In the genomic region with DNA sequence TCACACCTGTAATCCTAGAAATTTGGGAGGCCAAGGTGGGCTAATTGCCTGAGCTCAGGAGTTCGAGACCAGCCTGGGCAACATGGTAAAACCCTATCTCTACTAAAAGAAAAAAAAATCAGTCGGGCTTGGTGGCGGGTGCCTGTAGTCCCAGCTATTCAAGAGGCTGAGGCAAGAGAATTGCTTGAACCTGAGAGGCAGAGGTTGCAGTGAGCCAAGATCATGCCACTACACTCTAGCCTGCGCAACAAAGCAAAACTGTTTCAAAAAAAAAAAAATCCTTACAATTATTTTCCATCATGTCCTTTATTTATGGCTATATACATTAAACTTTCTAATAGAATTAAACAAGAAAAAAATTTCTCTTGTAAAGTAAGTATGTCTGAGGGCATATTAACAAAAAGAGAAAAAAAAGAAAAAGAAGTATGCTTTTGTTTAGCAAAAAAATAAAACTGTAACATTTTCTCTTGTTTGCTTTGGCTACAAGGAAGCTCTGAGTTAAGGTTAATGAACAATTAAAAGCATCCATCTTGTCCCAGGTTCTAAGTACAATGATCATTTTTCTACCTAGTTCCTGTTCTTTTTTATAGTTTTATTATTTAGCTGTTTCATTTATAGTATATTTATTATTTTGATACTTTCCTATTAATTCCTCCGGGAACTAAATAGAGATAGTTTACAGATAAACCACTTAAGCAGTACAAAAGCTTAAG, we compare ENCODE assay signal across 35 cellular contexts.
"Had no signal": no experiment of that assay in that cellular context is flagged by ENCODE, and none has a peak within 500 bp of the region (broad histone marks: within the 10 kb centered on the region; RNA-seq: fewer than 3 reads in every experiment).

No MANE protein-coding gene starts in this region.

- ATAC-seq: PC-3 had no signal

- H3K4me3 Mint-ChIP-seq: activated CD4-positive, alpha-beta memory T cell treated with anti-CD3 and anti-CD28 coated beads, Interleukin-2, amount 10 ng/mL, durations not matched to agents 7 days and 5 days; activated naive CD4-positive, alpha-beta T cell treated with anti-CD3 and anti-CD28 coated beads, Interleukin-2, amount 50 U/mL, for 24 hours; activated naive CD8-positive, alpha-beta T cell treated with anti-CD3 and anti-CD28 coated beads, Interleukin-2, amount 10 ng/mL, durations not matched to agents 7 days and 5 days; activated T-cell treated with anti-CD3 and anti-CD28 coated beads, Interleukin-2, amount 50 U/mL, for 24 hours had no signal

- H3K27me3 ChIP-seq: ascending aorta, cardiac muscle cell, Peyer's patch, SJSA1 had no signal

- H3K27ac Mint-ChIP-seq: activated CD4-positive, alpha-beta memory T cell treated with anti-CD3 and anti-CD28 coated beads, Interleukin-2, amount 10 ng/mL, durations not matched to agents 7 days and 5 days; activated naive CD4-positive, alpha-beta T cell treated with anti-CD3 and anti-CD28 coated beads, Interleukin-2, amount 50 U/mL, for 24 hours; activated naive CD8-positive, alpha-beta T cell treated with anti-CD3 and anti-CD28 coated beads, Interleukin-2, amount 10 ng/mL, durations not matched to agents 7 days and 5 days; activated T-cell treated with anti-CD3 and anti-CD28 coated beads, Interleukin-2, amount 50 U/mL, for 24 hours; activated T-helper 2 cell treated with anti-CD3 and anti-CD28 coated beads, Interferon-gamma antibody, Interleukin-2, Interleukin-4, amounts not matched to agents 10 μg/mL and 5 μg/mL and 100 μg/mL, durations not matched to agents 14 hours and 24 hours and 36 hours had no signal

- H3K27me3 Mint-ChIP-seq: activated CD4-positive, alpha-beta memory T cell treated with anti-CD3 and anti-CD28 coated beads, Interleukin-2, amount 10 ng/mL, durations not matched to agents 7 days and 5 days; activated naive CD4-positive, alpha-beta T cell treated with anti-CD3 and anti-CD28 coated beads, Interleukin-2, amount 50 U/mL, for 24 hours; activated naive CD8-positive, alpha-beta T cell treated with anti-CD3 and anti-CD28 coated beads, Interleukin-2, amount 10 ng/mL, durations not matched to agents 7 days and 5 days; activated T-cell treated with anti-CD3 and anti-CD28 coated beads, Interleukin-2, amount 50 U/mL, for 24 hours had no signal

- H3K4me1 ChIP-seq: ascending aorta, Peyer's patch, SJSA1 had no signal

- H3K4me3 ChIP-seq: ascending aorta, cardiac muscle cell, Peyer's patch, SJSA1 had no signal

- DNase-seq: activated CD4-positive, alpha-beta memory T cell treated with anti-CD3 and anti-CD28 coated beads, Interleukin-2, amount 10 ng/mL, durations not matched to agents 7 days and 5 days; activated CD4-positive, alpha-beta T cell treated with anti-CD3 and anti-CD28 coated beads for 1 hour; activated CD4-positive, alpha-beta T cell treated with anti-CD3 and anti-CD28 coated beads for 48 hours; activated CD4-positive, CD25-positive, alpha-beta regulatory T cell; activated gamma-delta T cell; activated naive CD4-positive, alpha-beta T cell treated with Interleukin-2 at 50 U/mL for 16 hours; activated naive CD8-positive, alpha-beta T cell treated with anti-CD3 and anti-CD28 coated beads, Interleukin-2, amount 10 ng/mL, durations not matched to agents 7 days and 5 days; activated T-cell treated with anti-CD3 and anti-CD28 coated beads, Interleukin-2, amount 50 U/mL, for 24 hours; amygdala; MM.1S; MV-4-11; NCI-H1092; NCI-H1436 treated with DMSO at 0.1 percent for 48 hours; NCI-H1694 treated with DMSO at 0.1 percent for 48 hours; NCI-H2029 treated with DMSO at 0.1 percent for 48 hours; NCI-H2107; NCI-H2171; NCI-H510A; NCI-H748 treated with DMSO at 0.1 percent for 48 hours; NK-92 treated with Interleukin-12 subunit alpha and Interleukin-12 subunit beta, amount 100 ng/mL, for 24 hours; PC-3; Peyer's patch; RPMI8226; SHP77 treated with DMSO at 0.1 percent for 48 hours; SK-N-SH; T-helper 1 cell; T-helper 2 cell; T-helper 9 cell; WERI-Rb-1 had no signal

- H3K27ac ChIP-seq: ascending aorta, cardiac muscle cell, KMS-11, SJSA1, WERI-Rb-1 had no signal

- H3K4me1 Mint-ChIP-seq: activated CD4-positive, alpha-beta memory T cell treated with anti-CD3 and anti-CD28 coated beads, Interleukin-2, amount 10 ng/mL, durations not matched to agents 7 days and 5 days; activated naive CD4-positive, alpha-beta T cell treated with anti-CD3 and anti-CD28 coated beads, Interleukin-2, amount 50 U/mL, for 24 hours; activated naive CD8-positive, alpha-beta T cell treated with anti-CD3 and anti-CD28 coated beads, Interleukin-2, amount 10 ng/mL, durations not matched to agents 7 days and 5 days had no signal

- H3K9me3 Mint-ChIP-seq: activated CD4-positive, alpha-beta memory T cell treated with anti-CD3 and anti-CD28 coated beads, Interleukin-2, amount 10 ng/mL, durations not matched to agents 7 days and 5 days; activated naive CD4-positive, alpha-beta T cell treated with anti-CD3 and anti-CD28 coated beads, Interleukin-2, amount 50 U/mL, for 24 hours; activated naive CD8-positive, alpha-beta T cell treated with anti-CD3 and anti-CD28 coated beads, Interleukin-2, amount 10 ng/mL, durations not matched to agents 7 days and 5 days; activated T-cell treated with anti-CD3 and anti-CD28 coated beads, Interleukin-2, amount 50 U/mL, for 24 hours; activated T-helper 2 cell treated with anti-CD3 and anti-CD28 coated beads, Interferon-gamma antibody, Interleukin-2, Interleukin-4, amounts not matched to agents 10 μg/mL and 5 μg/mL and 100 μg/mL, durations not matched to agents 14 hours and 24 hours and 36 hours had no signal

- H3K9me3 ChIP-seq: ascending aorta, Peyer's patch, SJSA1, SK-N-SH had no signal
